Comparison of ENCODE assay signal across 9 cellular contexts in genomic region chr5:172788771-172789686, GRCh38. TPM values are rescaled to one million over a fixed set of nuclear protein-coding genes. Genes with fewer than 3 reads are reported as not detected.
A peak's percentile ranks its signal among the peaks of the same experiment; 100 is the strongest.
DNase-seq lines count a peak whose midpoint lies in the region; ATAC-seq and TF ChIP-seq lines count a peak whose summit lies in the region.
"Had no signal": no experiment of that assay in that cellular context is flagged by ENCODE, and none has a peak within 500 bp of the region (broad histone marks: within the 10 kb centered on the region; RNA-seq: fewer than 3 reads in every experiment).

No MANE protein-coding gene starts in this region.

- ATAC-seq in thoracic aorta (ENCODE audit: insufficient number of reproducible peaks, low FRiP score, low read depth) (peak; percentile 48), HG02870 (IDR thresholded peaks at IDR 0.05; ENCODE audit: unreplicated experiment) (no peak)

- TF ChIP-seq CTCF in dorsolateral prefrontal cortex (IDR thresholded peaks at IDR 0.05 in 54 of 56, conservative IDR thresholded peaks at IDR 0.05 in 2 of 56; ENCODE audit: low read depth in 1 of 56, partially characterized antibody in 56 of 56) (no peak), thoracic aorta (IDR thresholded peaks at IDR 0.05) (no peak), GM13977 (IDR thresholded peaks at IDR 0.05; ENCODE audit: extremely low read depth, insufficient read depth, missing control alignments) (no peak)

- H3K36me3 ChIP-seq in KOPT-K1 (ENCODE audit: insufficient read depth, low read length) (no peaks in the 10 kb centered on the region), mesodermal cell (ENCODE audit: control insufficient read depth, insufficient read depth, low read length) (no peaks in the 10 kb centered on the region), thoracic aorta (no peaks in the 10 kb centered on the region)

- H3K4me3 ChIP-seq in dorsolateral prefrontal cortex (peak overlapping the region in 5 of 59 donors; percentile 2 to 29 (median 11)), mesodermal cell (ENCODE audit: extremely low read depth, insufficient read depth, low read length, poor library complexity, severe bottlenecking) (no peak overlapping the region), thoracic aorta (peak overlapping the region; percentile 37)

- in situ Hi-C loops in GM13977 (cut with MboI; ENCODE audit: low pct_unique_long_range_greater_than_20kb, low sequenced_read_pairs, unreplicated experiment), result no loop called here

- peak overlapping the region; percentile 97 for H3K27ac ChIP-seq in KOPT-K1 (ENCODE audit: low read depth, low read length, poor library complexity, severe bottlenecking)
- peak overlapping the region in 49 of 59 donors; percentile 7 to 85 (median 53) for H3K27ac ChIP-seq in dorsolateral prefrontal cortex
- H3K27ac ChIP-seq in mesodermal cell (ENCODE audit: low read depth, low read length, severe bottlenecking), result peak overlapping the region; percentile 60
- peak overlapping the region; percentile 74 to 96 for H3K27ac ChIP-seq in thoracic aorta

- DNase-seq in dorsolateral prefrontal cortex (no peak), thoracic aorta (ENCODE audit: low spot score) (no peak), GM13977 (ENCODE audit: low spot score) (no peak), HEK293T (ENCODE audit: extremely low spot score) (no peak)
- no peak for DNase-seq in activated naive CD4-positive, alpha-beta T cell (lab: John Stamatoyannopoulos, UW)
- DNase-seq: NCI-H446 had no signal

- H3K9me3 ChIP-seq in KOPT-K1 (ENCODE audit: insufficient read depth, low read length, poor library complexity, severe bottlenecking) (no peaks in the 10 kb centered on the region), mesodermal cell (ENCODE audit: control insufficient read depth, low read length) (no peaks in the 10 kb centered on the region), thoracic aorta (no peaks in the 10 kb centered on the region)

- H3K4me1 ChIP-seq in mesodermal cell (ENCODE audit: control insufficient read depth, insufficient read depth, low read length, poor library complexity, severe bottlenecking) (peaks cover 28% of the 10 kb centered on the region), thoracic aorta (ENCODE audit: control insufficient read depth in 1 of 2, low read depth in 2 of 2) (peaks cover 26 to 63% of the 10 kb centered on the region in 2 donors)

- CTCF ChIA-PET in HEK293T (lab: Yijun Ruan, JAX), result interaction anchor here (0.7 to 1.2 kb wide), 2 partner anchors 17 to 74 kb away, joined by 3 read pairs; no protein-coding TSS in a partner anchor

- WGBS in mesodermal cell (ENCODE audit: insufficient coverage in 2 of 2), 2 experiments, result 71 to 82% methylated on average over 12 to 18 of the region's 21 CpGs

- intact Hi-C loops in dorsolateral prefrontal cortex (cut with DNase I), result no loop called here

- no peaks in the 10 kb centered on the region for H3K27me3 ChIP-seq in dorsolateral prefrontal cortex
- H3K27me3 ChIP-seq in thoracic aorta (replicated peaks; ENCODE audit: insufficient read depth), result no peaks in the 10 kb centered on the region

- POLR2A ChIA-PET in HEK293T (lab: Yijun Ruan, JAX), result interaction anchor here (0.9 to 1.4 kb wide), 4 partner anchors 9 to 170 kb away, joined by 3 to 9 read pairs (median 3); partner anchors contain the start of genes DUSP1 and RPL26L1

TF ChIP-seq in HEK293T, 16 proteins besides CTCF, POLR2A, EP300 and RAD21:
- TF ChIP-seq NFRKB (IDR thresholded peaks at IDR 0.05) (no peak), SP1 (IDR thresholded peaks at IDR 0.05) (no peak), ZNF384 (IDR thresholded peaks at IDR 0.05) (no peak), SUZ12 (IDR thresholded peaks at IDR 0.05) (no peak), ELF4 (IDR thresholded peaks at IDR 0.05) (no peak), BHLHE40 (IDR thresholded peaks at IDR 0.05; ENCODE audit: borderline replicate concordance) (no peak), CTBP1 (IDR thresholded peaks at IDR 0.05; ENCODE audit: borderline replicate concordance) (no peak)

RNA-seq across cellular contexts. Expression of gene DUSP1, which starts 18.0 kb away (rescaled TPM):
- total RNA-seq in dorsolateral prefrontal cortex (100 to 1,000 TPM in 26 of 120 experiments, 10 to 100 TPM in 94; 25.5 to 228 (median 63.6) TPM), thoracic aorta (1,000 to 10,000 TPM in 1 of 2 donors, 100 to 1,000 TPM in 1; 813 to 3,699 TPM)
- 46.7 TPM for polyA plus RNA-seq in mesodermal cell (2013, experiment 1 of 2)
- polyA plus RNA-seq in mesodermal cell (2013, experiment 2 of 2), result 41.2 TPM

RNA-seq across cellular contexts. Expression of gene ERGIC1, which starts 45.0 kb away (rescaled TPM):
- total RNA-seq in dorsolateral prefrontal cortex, result 100 to 1,000 TPM in 4 of 120 experiments, 10 to 100 TPM in 116; 48.4 to 109 (median 68.1) TPM
- 116 TPM for polyA plus RNA-seq in mesodermal cell (2013, experiment 1 of 2)
- polyA plus RNA-seq in mesodermal cell (2013, experiment 2 of 2), result 100 TPM
- total RNA-seq in thoracic aorta, result 100 to 1,000 TPM; 141 to 230 TPM
